Comparison of ENCODE assay signal across 22 cellular contexts in the genomic region with DNA sequence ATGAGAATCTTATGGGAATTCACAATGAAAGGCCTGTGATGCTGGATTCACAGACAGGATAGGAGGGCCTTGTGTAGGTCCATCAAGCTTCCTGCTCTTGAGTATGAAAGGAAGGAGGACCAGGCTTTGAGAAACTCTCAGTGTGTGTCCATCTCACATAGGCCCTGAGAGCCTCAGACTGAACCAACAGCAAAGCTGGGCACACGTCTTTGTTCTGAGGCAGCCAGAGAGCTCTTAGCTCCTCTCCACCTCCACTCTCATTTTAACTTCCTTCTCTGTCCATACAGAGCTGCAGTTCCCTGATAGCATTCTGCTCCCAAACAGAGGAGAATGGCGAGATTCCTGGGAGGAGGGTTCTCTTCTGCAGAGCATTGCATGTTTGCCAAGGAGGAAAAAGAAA.
"Had no signal": no experiment of that assay in that cellular context is flagged by ENCODE, and none has a peak within 500 bp of the region (broad histone marks: within the 10 kb centered on the region; RNA-seq: fewer than 3 reads in every experiment).

No MANE protein-coding gene starts in this region.

- H3K4me1 Mint-ChIP-seq: activated naive CD8-positive, alpha-beta T cell treated with anti-CD3 and anti-CD28 coated beads for 36 hours; activated T-helper 17 cell treated with anti-CD3 and anti-CD28 coated beads, Interleukin-2, amount 50 U/mL, for 72 hours; natural killer cell; T-cell had no signal

- H3K36me3 Mint-ChIP-seq: activated naive CD8-positive, alpha-beta T cell treated with anti-CD3 and anti-CD28 coated beads for 36 hours; natural killer cell; T-cell had no signal

- H3K27me3 Mint-ChIP-seq: activated CD8-positive, alpha-beta T cell treated with anti-CD3 and anti-CD28 coated beads for 36 hours; activated naive CD8-positive, alpha-beta T cell treated with anti-CD3 and anti-CD28 coated beads for 36 hours; activated T-helper 17 cell treated with anti-CD3 and anti-CD28 coated beads, Interleukin-2, amount 50 U/mL, for 72 hours; progenitor cell of endocrine pancreas; stimulated activated naive CD8-positive, alpha-beta T cell treated with anti-CD3 and anti-CD28 coated beads, Interleukin-15, Interleukin-2, amounts not matched to agents 100 ng/mL and 50 ng/mL, for 24 hours; T-cell had no signal

- H3K9me3 ChIP-seq: testis, upper lobe of right lung had no signal

- H3K4me1 ChIP-seq: testis, upper lobe of right lung had no signal

- ATAC-seq: activated CD8-positive, alpha-beta T cell treated with anti-CD3 and anti-CD28 coated beads for 36 hours; activated T-helper 17 cell treated with anti-CD3 and anti-CD28 coated beads, Interleukin-2, amount 50 U/mL, for 72 hours; natural killer cell; SK-N-SH treated with all-trans-retinoic acid at 6 μM for 48 hours; T-cell; upper lobe of right lung had no signal

- H3K27ac ChIP-seq: cardiac muscle cell, epithelial cell of prostate, testis, upper lobe of right lung had no signal

- H3K27ac Mint-ChIP-seq: activated CD8-positive, alpha-beta T cell treated with anti-CD3 and anti-CD28 coated beads for 36 hours; activated naive CD8-positive, alpha-beta T cell treated with anti-CD3 and anti-CD28 coated beads for 36 hours; activated T-helper 17 cell treated with anti-CD3 and anti-CD28 coated beads, Interleukin-2, amount 50 U/mL, for 72 hours; natural killer cell; progenitor cell of endocrine pancreas; stimulated activated naive CD8-positive, alpha-beta T cell treated with anti-CD3 and anti-CD28 coated beads, Interleukin-15, Interleukin-2, amounts not matched to agents 100 ng/mL and 50 ng/mL, for 24 hours; T-cell had no signal

- H3K4me3 ChIP-seq: cardiac muscle cell, testis, upper lobe of right lung had no signal

- H3K9me3 Mint-ChIP-seq: activated CD8-positive, alpha-beta T cell treated with anti-CD3 and anti-CD28 coated beads for 36 hours had no signal

- H3K27me3 ChIP-seq: cardiac muscle cell, testis, upper lobe of right lung had no signal

- H3K36me3 ChIP-seq: cardiac muscle cell, upper lobe of right lung had no signal

- DNase-seq: activated CD4-positive, alpha-beta T cell treated with anti-CD3 and anti-CD28 coated beads for 48 hours; activated CD4-positive, CD25-positive, alpha-beta regulatory T cell; activated CD8-positive, alpha-beta T cell treated with anti-CD3 and anti-CD28 coated beads for 36 hours; activated naive CD4-positive, alpha-beta T cell; activated naive CD8-positive, alpha-beta T cell treated with anti-CD3 and anti-CD28 coated beads for 36 hours; activated T-cell treated with anti-CD3 and anti-CD28 coated beads, Interleukin-2, amount 50 U/mL, for 1 hour; amniotic stem cell; foreskin melanocyte; kidney glomerular epithelial cell; mesenchymal stem cell; natural killer cell; occipital lobe; stimulated activated CD4-positive, alpha-beta T cell treated with anti-CD3 and anti-CD28 coated beads, Interleukin-2, amount 100 ng/mL, for 24 hours; T-cell; testis; upper lobe of right lung had no signal

- H3K4me3 Mint-ChIP-seq: activated CD8-positive, alpha-beta T cell treated with anti-CD3 and anti-CD28 coated beads for 36 hours; activated naive CD8-positive, alpha-beta T cell treated with anti-CD3 and anti-CD28 coated beads for 36 hours; activated T-helper 17 cell treated with anti-CD3 and anti-CD28 coated beads, Interleukin-2, amount 50 U/mL, for 72 hours; natural killer cell; stimulated activated naive CD8-positive, alpha-beta T cell treated with anti-CD3 and anti-CD28 coated beads, Interleukin-15, Interleukin-2, amounts not matched to agents 100 ng/mL and 50 ng/mL, for 24 hours; T-cell had no signal
